Comparison of ENCODE assay signal across 28 cellular contexts in the genomic region with DNA sequence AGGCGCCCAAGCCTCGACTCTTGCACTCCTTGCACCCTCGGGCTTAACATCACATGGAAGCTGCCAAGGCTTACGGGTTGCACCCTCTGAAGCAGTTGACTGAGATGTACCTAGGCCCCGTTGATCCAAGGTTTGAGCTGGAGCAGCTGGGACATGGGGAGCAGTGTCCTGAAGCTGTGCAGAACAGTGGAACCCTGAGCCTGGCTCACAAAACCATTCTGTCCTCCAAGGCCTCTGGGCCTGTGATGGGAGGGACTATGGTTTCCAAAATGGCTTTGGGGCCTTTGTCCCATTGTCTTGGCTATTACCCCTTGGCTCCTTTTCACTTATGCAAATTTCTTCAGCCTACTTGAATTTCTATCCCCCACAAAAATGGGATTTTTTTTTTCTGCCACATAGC.
"Had no signal": no experiment of that assay in that cellular context is flagged by ENCODE, and none has a peak within 500 bp of the region (broad histone marks: within the 10 kb centered on the region; RNA-seq: fewer than 3 reads in every experiment).

No MANE protein-coding gene starts in this region.

- H3K36me3 ChIP-seq: colonic mucosa, esophagus muscularis mucosa, esophagus squamous epithelium, gastrocnemius medialis, gastroesophageal sphincter, heart left ventricle, heart right ventricle had no signal

- H3K27me3 Mint-ChIP-seq: dendritic cell treated with granulocyte-macrophage colony-stimulating factor and Interleukin-4, amounts not matched to agents 40 ng/mL and 50 ng/mL, for 4 days; effector memory CD8-positive, alpha-beta T cell had no signal

- H3K4me3 ChIP-seq: colonic mucosa, coronary artery, dorsolateral prefrontal cortex, esophagus muscularis mucosa, esophagus squamous epithelium, gastrocnemius medialis, gastroesophageal sphincter, heart left ventricle, heart right ventricle had no signal

- H3K4me1 ChIP-seq: colonic mucosa, esophagus squamous epithelium, foreskin keratinocyte, gastrocnemius medialis, heart left ventricle, heart right ventricle had no signal

- H3K9me3 ChIP-seq: colonic mucosa, esophagus muscularis mucosa, gastrocnemius medialis, gastroesophageal sphincter had no signal

- ATAC-seq: effector memory CD8-positive, alpha-beta T cell; esophagus mucosa; foreskin keratinocyte; gastrocnemius medialis; gastroesophageal sphincter; heart left ventricle; heart right ventricle had no signal

- DNase-seq: colonic mucosa; cortex of kidney; dermis blood vessel endothelial cell; dorsolateral prefrontal cortex; effector CD4-positive, alpha-beta T cell; effector CD8-positive, alpha-beta T cell; effector memory CD4-positive, alpha-beta T cell; effector memory CD8-positive, alpha-beta T cell; erythroblast; esophagus squamous epithelium; foreskin fibroblast; foreskin keratinocyte; foreskin melanocyte; gastrocnemius medialis; glutamatergic neuron; head of caudate nucleus; heart left ventricle; heart right ventricle had no signal

- H3K4me3 Mint-ChIP-seq: dendritic cell treated with granulocyte-macrophage colony-stimulating factor and Interleukin-4, amounts not matched to agents 40 ng/mL and 50 ng/mL, for 4 days; effector memory CD8-positive, alpha-beta T cell had no signal

- H3K27ac ChIP-seq: colonic mucosa, coronary artery, dorsolateral prefrontal cortex, epithelial cell of prostate, esophagus muscularis mucosa, esophagus squamous epithelium, foreskin keratinocyte, gastrocnemius medialis, gastroesophageal sphincter, heart left ventricle, heart right ventricle had no signal

- H3K27ac Mint-ChIP-seq: dendritic cell treated with granulocyte-macrophage colony-stimulating factor and Interleukin-4, amounts not matched to agents 40 ng/mL and 50 ng/mL, for 4 days; effector memory CD8-positive, alpha-beta T cell had no signal

- FAIRE-seq: colon, endometrium, endothelial cell of umbilical vein, frontal cortex had no signal

- H3K27me3 ChIP-seq: colonic mucosa, dorsolateral prefrontal cortex, esophagus muscularis mucosa, esophagus squamous epithelium, foreskin keratinocyte, gastrocnemius medialis, gastroesophageal sphincter, heart left ventricle, heart right ventricle had no signal
